ENCODE assay signal across 8 cellular contexts in the genomic region with DNA sequence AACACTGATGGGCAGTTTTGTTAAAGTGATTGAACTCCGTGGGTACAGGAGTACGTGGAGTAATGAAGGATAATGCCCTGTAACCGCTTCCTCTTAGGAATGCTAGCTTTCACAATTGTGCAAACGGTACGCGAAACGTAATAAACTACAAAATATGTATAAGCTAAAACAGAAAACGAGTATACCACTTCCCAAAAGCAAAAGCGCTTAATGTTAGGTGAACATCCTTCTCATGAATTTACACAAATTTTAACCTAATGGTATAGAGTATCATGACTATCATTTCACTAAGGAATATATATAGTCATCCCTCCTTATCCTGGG. TPM values are rescaled to one million over a fixed set of nuclear protein-coding genes. Genes with fewer than 3 reads are reported as not detected.
DNase-seq lines count a peak whose midpoint lies in the region; ATAC-seq and TF ChIP-seq lines count a peak whose summit lies in the region.

No MANE protein-coding gene starts in this region.

- peaks cover 22% of the 10 kb centered on the region for H3K4me1 Mint-ChIP-seq in activated naive CD4-positive, alpha-beta T cell treated with anti-CD3 and anti-CD28 coated beads for 36 hours (ENCODE audit: low read depth)

- peak overlapping the region; percentile 87 for H3K4me3 Mint-ChIP-seq in activated naive CD4-positive, alpha-beta T cell treated with anti-CD3 and anti-CD28 coated beads for 36 hours

- DNase-seq in activated naive CD4-positive, alpha-beta T cell treated with anti-CD3 and anti-CD28 coated beads for 36 hours, result no peak
- no peak for DNase-seq in activated naive CD4-positive, alpha-beta T cell (lab: John Stamatoyannopoulos, UW)
- no peak for DNase-seq in activated naive CD4-positive, alpha-beta T cell treated with anti-CD3 and anti-CD28 coated beads, Interleukin-2, amount 50 U/mL, for 72 hours (ENCODE audit: low spot score in 2 of 2)
- no peak for DNase-seq in transverse colon
- no peak for DNase-seq in stimulated activated CD4-positive, alpha-beta T cell treated with anti-CD3 and anti-CD28 coated beads, Interleukin-4, amount 100 ng/mL, for 24 hours

- no peak for TF ChIP-seq RAD21 in liver (IDR thresholded peaks at IDR 0.05)

- no peaks in the 10 kb centered on the region for H3K36me3 Mint-ChIP-seq in activated naive CD4-positive, alpha-beta T cell treated with anti-CD3 and anti-CD28 coated beads for 36 hours (ENCODE audit: low read depth)
- peaks cover 8 to 18% of the 10 kb centered on the region in 2 donors for H3K36me3 Mint-ChIP-seq in activated naive CD4-positive, alpha-beta T cell treated with anti-CD3 and anti-CD28 coated beads, Interleukin-2, amount 50 U/mL, for 72 hours

- 8% methylated on average over 9 of the region's 9 CpGs for WGBS in liver
- WGBS in transverse colon (ENCODE audit: low coverage in 1 of 2), 2 donors, result 3 to 5% methylated on average over 9 of the region's 9 CpGs

- TF ChIP-seq POLR2A in transverse colon (IDR thresholded peaks at IDR 0.05), result no peak

- no peak for ATAC-seq in activated naive CD4-positive, alpha-beta T cell treated with anti-CD3 and anti-CD28 coated beads, Interleukin-2, amount 50 U/mL, for 72 hours
- ATAC-seq in GM18519 (IDR thresholded peaks at IDR 0.05; ENCODE audit: low FRiP score, unreplicated experiment), result no peak
- ATAC-seq in HG02588 (IDR thresholded peaks at IDR 0.05; ENCODE audit: unreplicated experiment), result no peak

- H3K4me3 ChIP-seq in liver (ENCODE audit: low read depth in 1 of 3, low read length in 3 of 3) (peak overlapping the region in 2 of 3 donors; percentile 66 to 73), transverse colon (peak overlapping the region; percentile 27 to 84 (median 78))

- CTCF ChIA-PET in activated naive CD4-positive, alpha-beta T cell treated with anti-CD3 and anti-CD28 coated beads for 36 hours (lab: Charles Lee), result interaction anchor here (0.7 to 1.7 kb wide), 12 partner anchors 10 to 218 kb away, joined by 3 to 11 read pairs (median 4); a partner anchor contains a TSS

- H3K27ac ChIP-seq in liver (ENCODE audit: low read depth in 1 of 2, low read length in 2 of 2) (peak overlapping the region; percentile 6 to 92), transverse colon (peak overlapping the region; percentile 93 to 98 (median 97))

- H3K4me1 ChIP-seq in liver (ENCODE audit: control insufficient read depth in 4 of 4, insufficient read depth in 4 of 4, low read length in 3 of 4) (peaks cover 0 to 10% (median 3%) of the 10 kb centered on the region in 4 donors), transverse colon (peaks cover 0 to 17% (median 7%) of the 10 kb centered on the region in 4 donors)

- no peaks in the 10 kb centered on the region for H3K9me3 Mint-ChIP-seq in activated naive CD4-positive, alpha-beta T cell treated with anti-CD3 and anti-CD28 coated beads for 36 hours
- H3K9me3 Mint-ChIP-seq in activated naive CD4-positive, alpha-beta T cell treated with anti-CD3 and anti-CD28 coated beads, Interleukin-2, amount 50 U/mL, for 72 hours, result peaks cover 0 to 5% of the 10 kb centered on the region in 2 donors

- H3K27me3 Mint-ChIP-seq in activated naive CD4-positive, alpha-beta T cell treated with anti-CD3 and anti-CD28 coated beads for 36 hours (ENCODE audit: low read depth), result no peaks in the 10 kb centered on the region

- TF ChIP-seq CTCF in liver (IDR thresholded peaks at IDR 0.05; ENCODE audit: low read depth, low read length, missing input control) (no peak), transverse colon (IDR thresholded peaks at IDR 0.05) (peak in 1 of 5 experiments; percentile 4)

- peak overlapping the region; percentile 95 for H3K27ac Mint-ChIP-seq in activated naive CD4-positive, alpha-beta T cell treated with anti-CD3 and anti-CD28 coated beads for 36 hours
- peak overlapping the region; percentile 81 to 95 for H3K27ac Mint-ChIP-seq in activated naive CD4-positive, alpha-beta T cell treated with anti-CD3 and anti-CD28 coated beads, Interleukin-2, amount 50 U/mL, for 72 hours

- peak overlapping the region; percentile 7 to 90 for H3K9ac ChIP-seq in liver (ENCODE audit: low read depth in 1 of 2, low read length in 2 of 2)

- in situ Hi-C loops in transverse colon (cut with MboI; ENCODE audit: low pct_ligation_motif_present in 1 of 4, low pct_unique_long_range_greater_than_20kb in 1 of 4, low sequenced_read_pairs in 3 of 4), result loop anchor here in 1 of 4 donors (10.0 to 25.0 kb wide), 2 partner anchors 112 to 385 kb away; no protein-coding TSS in a partner anchor

- no peak for TF ChIP-seq EP300 in transverse colon (IDR thresholded peaks at IDR 0.05; ENCODE audit: low read depth)

- no peaks in the 10 kb centered on the region for H3K36me3 ChIP-seq in liver (ENCODE audit: control insufficient read depth in 4 of 4, insufficient read depth in 3 of 4, low read depth in 1 of 4, low read length in 3 of 4)
- H3K36me3 ChIP-seq in transverse colon, result no peaks in the 10 kb centered on the region

- intact Hi-C loops in activated naive CD4-positive, alpha-beta T cell treated with anti-CD3 and anti-CD28 coated beads for 36 hours (cut with micrococcal nuclease), result loop anchor here (1.0 to 2.0 kb wide), 7 partner anchors 33 to 425 kb away; a partner anchor contains a TSS
- intact Hi-C loops in transverse colon (cut with DNase I; ENCODE audit: low total_unique reads), result loop anchor here (2.0 to 10.0 kb wide), 2 partner anchors 34 to 122 kb away; a partner anchor contains a TSS

- H3K27me3 ChIP-seq in liver (ENCODE audit: control insufficient read depth in 4 of 4, insufficient read depth in 4 of 4, low read length in 3 of 4), result no peaks in the 10 kb centered on the region
- no peaks in the 10 kb centered on the region for H3K27me3 ChIP-seq in transverse colon

- no peaks in the 10 kb centered on the region for H3K9me3 ChIP-seq in liver (ENCODE audit: control insufficient read depth in 4 of 4, low read length in 3 of 4)
- no peaks in the 10 kb centered on the region for H3K9me3 ChIP-seq in transverse colon

TF ChIP-seq in liver, 16 proteins besides CTCF, POLR2A, EP300 and RAD21 (continues in another document):
- TF ChIP-seq NR2F2 (IDR thresholded peaks at IDR 0.05) (no peak), HNF4G (IDR thresholded peaks at IDR 0.05) (no peak), FOXA2 (IDR thresholded peaks at IDR 0.05) (no peak), JUND (IDR thresholded peaks at IDR 0.05) (peak in 1 of 2 donors; percentile 20), YY1 (IDR thresholded peaks at IDR 0.05) (peak; percentile 15), RXRA (IDR thresholded peaks at IDR 0.05) (no peak), HNF4A (conservative IDR thresholded peaks at IDR 0.05) (no peak), FOXA1 (IDR thresholded peaks at IDR 0.05) (peak; percentile 34), SP1 (IDR thresholded peaks at IDR 0.05) (no peak), TAF1 (conservative IDR thresholded peaks at IDR 0.05) (peak; percentile 3), EGR1 (IDR thresholded peaks at IDR 0.05; ENCODE audit: low read depth in 2 of 2) (no peak), GABPA (IDR thresholded peaks at IDR 0.05 in 1 of 2, conservative IDR thresholded peaks at IDR 0.05 in 1 of 2) (no peak)
- TF ChIP-seq, protein P1, sequence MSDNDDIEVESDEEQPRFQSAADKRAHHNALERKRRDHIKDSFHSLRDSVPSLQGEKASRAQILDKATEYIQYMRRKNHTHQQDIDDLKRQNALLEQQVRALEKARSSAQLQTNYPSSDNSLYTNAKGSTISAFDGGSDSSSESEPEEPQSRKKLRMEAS (IDR thresholded peaks at IDR 0.05), result peak; percentile 19
- TF ChIP-seq, protein P2, sequence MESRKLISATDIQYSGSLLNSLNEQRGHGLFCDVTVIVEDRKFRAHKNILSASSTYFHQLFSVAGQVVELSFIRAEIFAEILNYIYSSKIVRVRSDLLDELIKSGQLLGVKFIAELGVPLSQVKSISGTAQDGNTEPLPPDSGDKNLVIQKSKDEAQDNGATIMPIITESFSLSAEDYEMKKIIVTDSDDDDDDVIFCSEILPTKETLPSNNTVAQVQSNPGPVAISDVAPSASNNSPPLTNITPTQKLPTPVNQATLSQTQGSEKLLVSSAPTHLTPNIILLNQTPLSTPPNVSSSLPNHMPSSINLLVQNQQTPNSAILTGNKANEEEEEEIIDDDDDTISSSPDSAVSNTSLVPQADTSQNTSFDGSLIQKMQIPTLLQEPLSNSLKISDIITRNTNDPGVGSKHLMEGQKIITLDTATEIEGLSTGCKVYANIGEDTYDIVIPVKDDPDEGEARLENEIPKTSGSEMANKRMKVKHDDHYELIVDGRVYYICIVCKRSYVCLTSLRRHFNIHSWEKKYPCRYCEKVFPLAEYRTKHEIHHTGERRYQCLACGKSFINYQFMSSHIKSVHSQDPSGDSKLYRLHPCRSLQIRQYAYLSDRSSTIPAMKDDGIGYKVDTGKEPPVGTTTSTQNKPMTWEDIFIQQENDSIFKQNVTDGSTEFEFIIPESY (IDR thresholded peaks at IDR 0.05), result peak; percentile 11

RNA-seq across cellular contexts. Expression of a gene that starts 0.4 kb away (rescaled TPM):
- 1 to 10 TPM; 7.6 to 9.4 TPM for total RNA-seq in activated naive CD4-positive, alpha-beta T cell treated with anti-CD3 and anti-CD28 coated beads for 36 hours
- total RNA-seq in activated naive CD4-positive, alpha-beta T cell treated with anti-CD3 and anti-CD28 coated beads, Interleukin-2, amount 50 U/mL, for 72 hours, result 10 to 100 TPM in 1 of 2 donors, 1 to 10 TPM in 1; 5.1 to 14.6 TPM
- total RNA-seq in liver, result 1 to 10 TPM; 2.3 to 2.8 TPM
- 1 to 10 TPM in 1 of 2 donors, under 1 TPM in 1; 0.93 to 1.1 TPM for polyA plus RNA-seq in liver
- total RNA-seq in transverse colon, result 1 to 10 TPM in 3 of 4 donors, under 1 TPM in 1; 0.80 to 8.4 (median 5.1) TPM

RNA-seq across cellular contexts. Expression of a gene that starts 33.6 kb away (rescaled TPM):
- 10 to 100 TPM; 26.2 to 27.1 TPM for total RNA-seq in activated naive CD4-positive, alpha-beta T cell treated with anti-CD3 and anti-CD28 coated beads for 36 hours
- 10 to 100 TPM; 26.2 to 26.8 TPM for total RNA-seq in activated naive CD4-positive, alpha-beta T cell treated with anti-CD3 and anti-CD28 coated beads, Interleukin-2, amount 50 U/mL, for 72 hours
- total RNA-seq in liver, result 10 to 100 TPM; 16.2 to 25.7 TPM
- 10 to 100 TPM in 1 of 2 donors, 1 to 10 TPM in 1; 6.7 to 10.1 TPM for polyA plus RNA-seq in liver
- total RNA-seq in transverse colon, result 10 to 100 TPM; 17.3 to 51.1 (median 25.5) TPM
